15 cellular contexts compared by ENCODE assay signal in genomic region chr13:46340631-46341111, GRCh38. TPM values are rescaled to one million over a fixed set of nuclear protein-coding genes. Genes with fewer than 3 reads are reported as not detected.
DNase-seq lines count a peak whose midpoint lies in the region; ATAC-seq, FAIRE-seq and TF ChIP-seq lines count a peak whose summit lies in the region.
"Had no signal": no experiment of that assay in that cellular context is flagged by ENCODE, and none has a peak within 500 bp of the region (broad histone marks: within the 10 kb centered on the region; RNA-seq: fewer than 3 reads in every experiment).

No MANE protein-coding gene starts in this region.

- no peak overlapping the region for H2AFZ ChIP-seq in astrocyte (ENCODE audit: low read depth, low read length)

- H3K4me1 ChIP-seq in astrocyte (ENCODE audit: insufficient read depth, low read length) (peaks cover 24% of the 10 kb centered on the region), Caco-2 (peaks cover 17% of the 10 kb centered on the region)
- H3K4me1 ChIP-seq: psoas muscle, stomach had no signal

- peaks cover 2% of the 10 kb centered on the region for H3K9me3 Mint-ChIP-seq in activated naive CD4-positive, alpha-beta T cell treated with anti-CD3 and anti-CD28 coated beads for 36 hours
- peaks cover 2% of the 10 kb centered on the region for H3K9me3 Mint-ChIP-seq in astrocyte (ENCODE audit: unreplicated experiment)
- no peaks in the 10 kb centered on the region for H3K9me3 Mint-ChIP-seq in Caco-2 (ENCODE audit: unreplicated experiment)

- no peak for FAIRE-seq in astrocyte (lab: Jason Lieb, UNC)

- H3K27me3 ChIP-seq in astrocyte (ENCODE audit: insufficient read depth, low read length) (peaks cover 48% of the 10 kb centered on the region), Caco-2 (replicated peaks; ENCODE audit: control insufficient read depth, insufficient read depth, low read length) (no peaks in the 10 kb centered on the region)
- H3K27me3 ChIP-seq: stomach had no signal

- ATAC-seq in HG03064 (IDR thresholded peaks at IDR 0.05; ENCODE audit: low read depth, unreplicated experiment) (peak; percentile 5), HG03442 (IDR thresholded peaks at IDR 0.05; ENCODE audit: unreplicated experiment) (no peak)
- peak; percentile 31 for ATAC-seq in stimulated activated naive CD8-positive, alpha-beta T cell treated with anti-CD3 and anti-CD28 coated beads, Interleukin-15, Interleukin-2, amounts not matched to agents 100 U/mL and 50 U/mL, for 24 hours

- TF ChIP-seq CTCF in astrocyte (IDR thresholded peaks at IDR 0.05; ENCODE audit: insufficient read depth, low read depth, low read length) (no peak), Caco-2 (IDR thresholded peaks at IDR 0.05; ENCODE audit: insufficient read depth in 1 of 2, low read depth in 1 of 2, low read length in 1 of 2, severe bottlenecking in 1 of 2, unreplicated experiment in 1 of 2) (no peak)

- H3K9ac ChIP-seq in astrocyte (ENCODE audit: low read length) = no peak overlapping the region

- DNase-seq in activated naive CD4-positive, alpha-beta T cell treated with anti-CD3 and anti-CD28 coated beads for 36 hours = no peak
- DNase-seq in activated naive CD4-positive, alpha-beta T cell treated with Interleukin-2 at 50 U/mL for 16 hours = no peak
- DNase-seq in astrocyte (ENCODE audit: low read depth) (no peak), superior temporal gyrus (ENCODE audit: extremely low spot score) (no peak), Caco-2 (no peak)
- no peak for DNase-seq in stimulated activated naive CD8-positive, alpha-beta T cell treated with anti-CD3 and anti-CD28 coated beads, Interleukin-15, Interleukin-2, amounts not matched to agents 100 U/mL and 50 U/mL, for 24 hours
- DNase-seq: activated CD4-positive, CD25-positive, alpha-beta regulatory T cell; GF-D8; NCI-H1417 treated with DMSO at 0.1 percent for 48 hours; psoas muscle; SHP77 treated with DMSO at 0.1 percent for 48 hours; stomach had no signal

- H4K20me1 ChIP-seq in astrocyte (ENCODE audit: insufficient read depth, low read length) = no peaks in the 10 kb centered on the region

- peak overlapping the region; percentile 63 for H3K4me3 Mint-ChIP-seq in activated naive CD4-positive, alpha-beta T cell treated with anti-CD3 and anti-CD28 coated beads for 36 hours
- no peak overlapping the region for H3K4me3 Mint-ChIP-seq in astrocyte (ENCODE audit: unreplicated experiment)
- H3K4me3 Mint-ChIP-seq in Caco-2 (ENCODE audit: unreplicated experiment) = no peak overlapping the region

- H3K9me3 ChIP-seq in astrocyte (ENCODE audit: insufficient read depth, low read depth, low read length) = no peaks in the 10 kb centered on the region
- no peaks in the 10 kb centered on the region for H3K9me3 ChIP-seq in Caco-2
- H3K9me3 ChIP-seq: psoas muscle had no signal

- H3K27me3 Mint-ChIP-seq in activated naive CD4-positive, alpha-beta T cell treated with anti-CD3 and anti-CD28 coated beads for 36 hours (ENCODE audit: low read depth) = no peaks in the 10 kb centered on the region
- peaks cover 8% of the 10 kb centered on the region for H3K27me3 Mint-ChIP-seq in astrocyte (ENCODE audit: low read depth, unreplicated experiment)
- no peaks in the 10 kb centered on the region for H3K27me3 Mint-ChIP-seq in Caco-2 (ENCODE audit: insufficient read depth, unreplicated experiment)

- CTCF ChIA-PET in activated naive CD4-positive, alpha-beta T cell treated with anti-CD3 and anti-CD28 coated beads for 36 hours (lab: Charles Lee) = no interaction called here
- CTCF ChIA-PET in Caco-2 (lab: Charles Lee) = no interaction called here

- H3K4me3 ChIP-seq in astrocyte (ENCODE audit: insufficient read depth, low read depth, low read length) (no peak overlapping the region), Caco-2 (ENCODE audit: low read depth, low read length) (no peak overlapping the region)
- H3K4me3 ChIP-seq: psoas muscle, stomach had no signal

- H3K4me1 Mint-ChIP-seq in activated naive CD4-positive, alpha-beta T cell treated with anti-CD3 and anti-CD28 coated beads for 36 hours (ENCODE audit: low read depth) = peaks cover 52% of the 10 kb centered on the region
- H3K4me1 Mint-ChIP-seq in astrocyte (ENCODE audit: low read depth, unreplicated experiment) (peaks cover 19% of the 10 kb centered on the region), Caco-2 (ENCODE audit: low read depth, unreplicated experiment) (peaks cover 11% of the 10 kb centered on the region)

- peaks cover 3% of the 10 kb centered on the region for H3K36me3 Mint-ChIP-seq in activated naive CD4-positive, alpha-beta T cell treated with anti-CD3 and anti-CD28 coated beads for 36 hours (ENCODE audit: low read depth)
- peaks cover 2% of the 10 kb centered on the region for H3K36me3 Mint-ChIP-seq in astrocyte (ENCODE audit: low read depth, unreplicated experiment)
- peaks cover 6% of the 10 kb centered on the region for H3K36me3 Mint-ChIP-seq in Caco-2 (ENCODE audit: insufficient read depth, unreplicated experiment)

- intact Hi-C loops in activated naive CD4-positive, alpha-beta T cell treated with anti-CD3 and anti-CD28 coated beads for 36 hours (cut with micrococcal nuclease) = loop anchor here (1.0 to 5.0 kb wide), 9 partner anchors 8 to 316 kb away; partner anchors contain the start of genes LCP1 and RUBCNL
- intact Hi-C loops in Caco-2 (cut with micrococcal nuclease; ENCODE audit: unreplicated experiment) = no loop called here

- no peaks in the 10 kb centered on the region for H3K79me2 ChIP-seq in astrocyte (ENCODE audit: insufficient read depth, low read length)

- H3K36me3 ChIP-seq in astrocyte (ENCODE audit: insufficient read depth, low read length) = no peaks in the 10 kb centered on the region
- H3K36me3 ChIP-seq in Caco-2 (ENCODE audit: control insufficient read depth, insufficient read depth, low read length) = no peaks in the 10 kb centered on the region; the same call in 1 of the 2 replicates
- H3K36me3 ChIP-seq: stomach had no signal

- peak overlapping the region; percentile 92 for H3K27ac Mint-ChIP-seq in activated naive CD4-positive, alpha-beta T cell treated with anti-CD3 and anti-CD28 coated beads for 36 hours
- H3K27ac Mint-ChIP-seq in astrocyte (ENCODE audit: unreplicated experiment) (no peak overlapping the region), Caco-2 (ENCODE audit: unreplicated experiment) (no peak overlapping the region)

- POLR2A ChIA-PET in Caco-2 (lab: Charles Lee) = no interaction called here

- peak overlapping the region; percentile 49 for H3K27ac ChIP-seq in astrocyte (ENCODE audit: low read depth, low read length)
- H3K27ac ChIP-seq: C4-2B, psoas muscle had no signal

- no TSS peak for BruUV-seq in Caco-2 (replicated peaks; lab: Mats Ljungman, UMichigan)

- peak overlapping the region; percentile 42 for H3K4me2 ChIP-seq in astrocyte (ENCODE audit: low read length)

RNA-seq across cellular contexts. Expression of gene RUBCNL, which starts 46.4 kb away (rescaled TPM):
- 1 to 10 TPM; 3.6 to 3.7 TPM for total RNA-seq in activated naive CD4-positive, alpha-beta T cell treated with anti-CD3 and anti-CD28 coated beads for 36 hours
- 1.3 and 1.5 TPM in 2 replicates for total RNA-seq in astrocyte
- 14.0 and 16.0 TPM in 2 replicates for total RNA-seq in Caco-2 (2022)
